1 cellular context compared by ENCODE assay signal in the genomic region with DNA sequence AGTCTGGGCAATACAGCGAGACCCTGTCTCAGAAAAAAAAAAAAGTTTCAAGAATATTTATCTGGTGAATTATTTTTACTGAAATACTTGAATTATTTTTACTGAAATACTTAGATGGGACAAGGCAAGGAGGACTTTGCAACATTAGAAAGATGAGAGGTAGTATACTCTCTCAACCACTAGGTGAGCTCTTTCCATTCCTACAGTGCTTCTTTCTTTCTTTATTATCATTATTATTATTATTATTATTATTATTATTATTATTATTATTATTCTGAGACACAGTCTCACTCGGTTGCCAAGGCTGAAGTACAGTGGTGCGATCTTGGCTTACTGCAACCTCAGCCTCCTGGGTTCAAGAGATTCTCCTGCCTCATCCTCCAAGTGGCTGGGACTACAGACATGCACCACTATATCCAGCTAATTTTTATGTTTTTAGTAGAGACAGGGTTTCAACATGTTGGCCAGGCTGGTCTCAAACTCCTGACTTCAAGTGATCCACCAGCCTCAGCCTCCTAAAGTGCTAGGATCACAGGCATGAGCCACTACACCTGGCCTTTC.
TF ChIP-seq lines count a peak whose summit lies in the region.

No MANE protein-coding gene starts in this region.

TF ChIP-seq in SK-N-SH, 30 proteins besides CTCF, POLR2A, EP300 and RAD21 (continued from another document):
- TF ChIP-seq, protein P1, sequence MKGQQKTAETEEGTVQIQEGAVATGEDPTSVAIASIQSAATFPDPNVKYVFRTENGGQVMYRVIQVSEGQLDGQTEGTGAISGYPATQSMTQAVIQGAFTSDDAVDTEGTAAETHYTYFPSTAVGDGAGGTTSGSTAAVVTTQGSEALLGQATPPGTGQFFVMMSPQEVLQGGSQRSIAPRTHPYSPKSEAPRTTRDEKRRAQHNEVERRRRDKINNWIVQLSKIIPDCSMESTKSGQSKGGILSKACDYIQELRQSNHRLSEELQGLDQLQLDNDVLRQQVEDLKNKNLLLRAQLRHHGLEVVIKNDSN (IDR thresholded peaks at IDR 0.05; ENCODE audit: borderline replicate concordance, low read depth), result no peak
- no peak for TF ChIP-seq RXRA (IDR thresholded peaks at IDR 0.05; ENCODE audit: borderline replicate concordance, low read depth)
